ENCODE assay signal across 8 cellular contexts in the genomic region with DNA sequence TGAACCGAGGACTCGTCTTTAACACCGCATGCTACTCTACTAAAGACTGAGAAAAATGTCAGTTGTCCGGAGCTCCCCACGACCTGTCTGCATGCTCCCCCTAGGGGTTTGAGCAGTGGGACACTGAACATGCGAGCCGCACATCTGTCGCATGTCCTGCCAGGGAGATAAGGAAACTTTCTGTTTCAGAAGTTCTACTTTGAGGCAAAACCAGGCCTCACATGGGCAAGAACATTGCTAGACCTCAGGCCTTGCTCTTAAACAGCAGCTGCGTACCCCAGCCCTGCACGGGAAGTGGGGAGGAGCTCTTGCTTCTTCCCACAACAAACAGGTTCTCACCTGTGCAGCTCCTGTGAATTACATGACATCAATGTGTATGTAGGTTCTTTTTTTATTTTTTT. TPM values are rescaled to one million over a fixed set of nuclear protein-coding genes. Genes with fewer than 3 reads are reported as not detected.
DNase-seq lines count a peak whose midpoint lies in the region; ATAC-seq and TF ChIP-seq lines count a peak whose summit lies in the region.

No MANE protein-coding gene starts in this region.

- H3K36me3 Mint-ChIP-seq in activated naive CD4-positive, alpha-beta T cell treated with anti-CD3 and anti-CD28 coated beads, Interleukin-2, amount 50 U/mL, for 24 hours: no peaks in the 10 kb centered on the region

- H3K79me2 ChIP-seq in DND-41 (ENCODE audit: insufficient read depth, low read length) (no peaks in the 10 kb centered on the region), Loucy (ENCODE audit: insufficient read depth, low read length) (no peaks in the 10 kb centered on the region)

- H3K4me1 ChIP-seq in DND-41 (ENCODE audit: insufficient read depth, low read length): peaks cover 27% of the 10 kb centered on the region
- peaks cover 92% of the 10 kb centered on the region for H3K4me1 ChIP-seq in Loucy (ENCODE audit: insufficient read depth, low read length, poor library complexity, severe bottlenecking)

- H3K9me3 ChIP-seq in DND-41 (ENCODE audit: insufficient read depth, low read length, severe bottlenecking): no peaks in the 10 kb centered on the region
- H3K9me3 ChIP-seq in Loucy (ENCODE audit: insufficient read depth, low read depth, low read length): no peaks in the 10 kb centered on the region

- H3K9me2 ChIP-seq in Loucy (replicated peaks; ENCODE audit: low read depth, low read length): no peaks in the 10 kb centered on the region

- H3K4me2 ChIP-seq in DND-41 (ENCODE audit: insufficient read depth, low read length) (peak overlapping the region; percentile 58), Loucy (ENCODE audit: low read depth, low read length, poor library complexity, severe bottlenecking) (peak overlapping the region; percentile 82)

- H3K4me3 ChIP-seq in DND-41 (ENCODE audit: low read depth in 1 of 2, low read length in 2 of 2) (peak overlapping the region in 1 of 2 experiments; percentile 39; a peak in 2 of 4 replicates), Loucy (ENCODE audit: low read length, poor library complexity, severe bottlenecking) (peak overlapping the region; percentile 64)

- no peak overlapping the region; the same call in 1 of the 2 replicates for H3K9ac ChIP-seq in DND-41 (ENCODE audit: low read depth, low read length)
- H3K9ac ChIP-seq in Loucy (ENCODE audit: low read depth, low read length, poor library complexity, severe bottlenecking): peak overlapping the region; percentile 74

- ATAC-seq in DND-41 (ENCODE audit: insufficient read depth, low read depth): peak; percentile 82
- peak; percentile 49 for ATAC-seq in GM21526 (IDR thresholded peaks at IDR 0.05; ENCODE audit: low FRiP score, unreplicated experiment)
- ATAC-seq in omental fat pad (ENCODE audit: low FRiP score): no peak

- H3K27me3 Mint-ChIP-seq in activated naive CD4-positive, alpha-beta T cell treated with anti-CD3 and anti-CD28 coated beads, Interleukin-2, amount 50 U/mL, for 24 hours: no peaks in the 10 kb centered on the region

- H3F3A ChIP-seq in Loucy (ENCODE audit: low read depth): peaks cover 11% of the 10 kb centered on the region; the same call in 1 of the 2 replicates

- DNase-seq in DND-41 (peak; percentile 71), SK-N-DZ (ENCODE audit: low spot score) (no peak), omental fat pad (ENCODE audit: low spot score) (no peak), NCI-H526 (lab: John Stamatoyannopoulos, UW) (no peak), SHP77 (lab: John Stamatoyannopoulos, UW) (no peak)

- H3K27me3 ChIP-seq in DND-41 (ENCODE audit: insufficient read depth, low read length, poor library complexity) (no peaks in the 10 kb centered on the region), Loucy (ENCODE audit: insufficient read depth, low read length, poor library complexity, severe bottlenecking) (no peaks in the 10 kb centered on the region)

- peak overlapping the region; percentile 21; the same call in 1 of the 2 replicates for H2AFZ ChIP-seq in DND-41 (ENCODE audit: low read depth, low read length)
- peak overlapping the region; percentile 60 for H2AFZ ChIP-seq in Loucy (ENCODE audit: low read length)

- TF ChIP-seq CTCF in DND-41 (IDR thresholded peaks at IDR 0.05; ENCODE audit: borderline replicate concordance, extremely low read depth, low read length, poor library complexity, severe bottlenecking) (peak; percentile 58), Loucy (conservative IDR thresholded peaks at IDR 0.05; ENCODE audit: low read length) (peak; percentile 63), omental fat pad (IDR thresholded peaks at IDR 0.05) (no peak)

- peaks cover 71% of the 10 kb centered on the region for H3K4me1 Mint-ChIP-seq in activated naive CD4-positive, alpha-beta T cell treated with anti-CD3 and anti-CD28 coated beads, Interleukin-2, amount 50 U/mL, for 24 hours

- peak overlapping the region; percentile 47 for H3K4me3 Mint-ChIP-seq in activated naive CD4-positive, alpha-beta T cell treated with anti-CD3 and anti-CD28 coated beads, Interleukin-2, amount 50 U/mL, for 24 hours

- 0 out of 2 replicates have a peak overlapping the region, but pooled peaks have one; percentile 28 for H3K27ac ChIP-seq in DND-41 (ENCODE audit: low read length)

- no peaks in the 10 kb centered on the region for H3K36me3 ChIP-seq in DND-41 (ENCODE audit: insufficient read depth, low read length)
- H3K36me3 ChIP-seq in Loucy (ENCODE audit: insufficient read depth, low read length): no peaks in the 10 kb centered on the region

- H3K9me3 Mint-ChIP-seq in activated naive CD4-positive, alpha-beta T cell treated with anti-CD3 and anti-CD28 coated beads, Interleukin-2, amount 50 U/mL, for 24 hours: no peaks in the 10 kb centered on the region

- H3K27ac Mint-ChIP-seq in activated naive CD4-positive, alpha-beta T cell treated with anti-CD3 and anti-CD28 coated beads, Interleukin-2, amount 50 U/mL, for 24 hours: peak overlapping the region; percentile 69

- H4K20me1 ChIP-seq in DND-41 (ENCODE audit: insufficient read depth, low read length) (no peaks in the 10 kb centered on the region), Loucy (ENCODE audit: insufficient read depth, low read length, poor library complexity, severe bottlenecking) (no peaks in the 10 kb centered on the region)

RNA-seq across cellular contexts. Expression of a gene that starts 30.3 kb away (rescaled TPM):
- 15.9 and 19.4 TPM in 2 replicates for polyA plus RNA-seq in SK-N-DZ (2014; cell fraction: cytosol; rRNA removed)
- polyA plus RNA-seq in SK-N-DZ (2014; cell fraction: nucleus; rRNA removed): 8.6 and 11.9 TPM in 2 replicates
- total RNA-seq in omental fat pad: 10 to 100 TPM; 27.0 to 42.6 (median 35.8) TPM

Comparison
In these comparisons a context has a peak if more than half of its experiments do, and no peak if none do; other contexts are left out.
1. CTCF ChIP-seq: peak in DND-41 (single experiment) and Loucy (single experiment); none in omental fat pad (0 of 3).